Comparison of ENCODE assay signal across 33 cellular contexts in the genomic region with DNA sequence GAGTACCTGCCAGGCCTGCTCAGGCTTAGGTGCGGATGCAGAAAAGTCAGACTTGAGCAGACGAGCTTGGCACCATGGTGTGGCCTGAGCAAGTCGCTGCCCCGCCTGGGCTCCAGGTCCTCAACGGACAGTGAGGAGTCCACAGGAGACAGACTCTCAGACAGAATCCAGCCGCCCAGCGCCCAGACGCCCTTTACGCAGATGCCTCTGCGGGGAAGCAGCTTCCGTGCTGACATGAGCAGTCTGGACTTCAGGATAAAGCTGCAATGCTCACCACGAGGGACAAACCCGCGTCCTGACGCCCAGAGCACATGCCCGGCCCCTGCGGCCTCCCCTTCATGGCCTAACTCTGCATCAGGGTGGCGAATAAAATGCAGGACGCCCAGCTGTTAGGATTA. TPM values are rescaled to one million over a fixed set of nuclear protein-coding genes. Genes with fewer than 3 reads are reported as not detected.
"Had no signal": no experiment of that assay in that cellular context is flagged by ENCODE, and none has a peak within 500 bp of the region (broad histone marks: within the 10 kb centered on the region; RNA-seq: fewer than 3 reads in every experiment).

No MANE protein-coding gene starts in this region.

- ATAC-seq: activated T-helper 17 cell treated with anti-CD3 and anti-CD28 coated beads, Interleukin-2, amount 50 U/mL, for 72 hours; T-cell had no signal

- H3K27ac Mint-ChIP-seq: activated B cell treated with CpG ODN at 0.5 μM for 24 hours; activated CD4-positive, alpha-beta T cell treated with anti-CD3 and anti-CD28 coated beads, Interleukin-2, amount 10 ng/mL, durations not matched to agents 24 days and 14 days; activated naive CD4-positive, alpha-beta T cell treated with anti-CD3 and anti-CD28 coated beads for 36 hours; activated naive CD8-positive, alpha-beta T cell; activated T-helper 17 cell treated with anti-CD3 and anti-CD28 coated beads, Interleukin-2, amount 50 U/mL, for 72 hours; brain; IgD-negative memory B cell; T-cell had no signal

- DNase-seq: activated B cell treated with CpG ODN at 0.5 μM for 24 hours; activated CD4-positive, alpha-beta T cell treated with anti-CD3 and anti-CD28 coated beads for 1 hour; activated CD4-positive, alpha-beta T cell treated with anti-CD3 and anti-CD28 coated beads, Interleukin-2, amount 10 ng/mL, durations not matched to agents 24 days and 14 days; activated CD4-positive, alpha-beta T cell treated with anti-CD3 and anti-CD28 coated beads, Interleukin-2, amount 50 U/mL, for 48 hours; activated gamma-delta T cell; activated naive CD4-positive, alpha-beta T cell treated with anti-CD3 and anti-CD28 coated beads for 36 hours; activated T-cell treated with anti-CD3 and anti-CD28 coated beads, Interleukin-2, amount 50 U/mL, for 48 hours; amygdala; KG1; NCI-H1092; NCI-H1417; NCI-H2029; NCI-H2107; NCI-H2171 treated with DMSO at 0.1 percent for 48 hours; NCI-H345; NCI-H510A treated with DMSO at 0.1 percent for 48 hours; NCI-H69; NK-92 treated with Interleukin-12 subunit alpha and Interleukin-12 subunit beta, amount 100 ng/mL, for 24 hours; OCI-M1; Peyer's patch; SHP77 treated with DMSO at 0.1 percent for 48 hours; T-cell; T-helper 2 cell; T1000 had no signal

- H3K27ac ChIP-seq: Peyer's patch, RWPE1 had no signal

- H3K36me3 Mint-ChIP-seq: activated naive CD8-positive, alpha-beta T cell; brain; IgD-negative memory B cell; T-cell had no signal

- H3K4me1 Mint-ChIP-seq: activated B cell treated with CpG ODN at 0.5 μM for 24 hours; activated CD4-positive, alpha-beta T cell treated with anti-CD3 and anti-CD28 coated beads, Interleukin-2, amount 10 ng/mL, durations not matched to agents 24 days and 14 days; activated T-helper 17 cell treated with anti-CD3 and anti-CD28 coated beads, Interleukin-2, amount 50 U/mL, for 72 hours; brain; IgD-negative memory B cell; T-cell had no signal

- H3K9me3 Mint-ChIP-seq: activated CD4-positive, alpha-beta T cell treated with anti-CD3 and anti-CD28 coated beads, Interleukin-2, amount 10 ng/mL, durations not matched to agents 24 days and 14 days; activated naive CD4-positive, alpha-beta T cell treated with anti-CD3 and anti-CD28 coated beads for 36 hours; activated T-helper 17 cell treated with anti-CD3 and anti-CD28 coated beads, Interleukin-2, amount 50 U/mL, for 72 hours; IgD-negative memory B cell; T-cell had no signal

- H3K4me3 ChIP-seq: Peyer's patch had no signal

- H3K9me3 ChIP-seq: Peyer's patch had no signal

- H3K27me3 Mint-ChIP-seq: activated B cell treated with CpG ODN at 0.5 μM for 24 hours; activated CD4-positive, alpha-beta T cell treated with anti-CD3 and anti-CD28 coated beads, Interleukin-2, amount 10 ng/mL, durations not matched to agents 24 days and 14 days; activated naive CD8-positive, alpha-beta T cell had no signal

- H3K27me3 ChIP-seq: Peyer's patch had no signal

- H3K4me3 Mint-ChIP-seq: activated B cell treated with CpG ODN at 0.5 μM for 24 hours; activated CD4-positive, alpha-beta T cell treated with anti-CD3 and anti-CD28 coated beads, Interleukin-2, amount 10 ng/mL, durations not matched to agents 24 days and 14 days; activated naive CD4-positive, alpha-beta T cell treated with anti-CD3 and anti-CD28 coated beads for 36 hours; activated naive CD8-positive, alpha-beta T cell; activated T-helper 17 cell treated with anti-CD3 and anti-CD28 coated beads, Interleukin-2, amount 50 U/mL, for 72 hours; brain; IgD-negative memory B cell; T-cell had no signal

- H3K36me3 ChIP-seq: Peyer's patch had no signal

RNA-seq across cellular contexts. Expression of a gene that starts 3.5 kb away (rescaled TPM):
- total RNA-seq: activated B cell treated with CpG ODN at 0.5 μM for 24 hours; activated CD4-positive, alpha-beta T cell treated with anti-CD3 and anti-CD28 coated beads, Interleukin-2, amount 10 ng/mL, durations not matched to agents 24 days and 14 days; activated naive CD4-positive, alpha-beta T cell treated with anti-CD3 and anti-CD28 coated beads for 36 hours; activated T-helper 17 cell treated with anti-CD3 and anti-CD28 coated beads, Interleukin-2, amount 50 U/mL, for 72 hours; LHCN-M2; M059J; SK-MEL-5; T-cell had no signal
- polyA plus RNA-seq: IgD-negative memory B cell had no signal

RNA-seq across cellular contexts. Expression of a gene that starts 6.7 kb away (rescaled TPM):
- total RNA-seq: activated B cell treated with CpG ODN at 0.5 μM for 24 hours; activated CD4-positive, alpha-beta T cell treated with anti-CD3 and anti-CD28 coated beads, Interleukin-2, amount 10 ng/mL, durations not matched to agents 24 days and 14 days; activated naive CD4-positive, alpha-beta T cell treated with anti-CD3 and anti-CD28 coated beads for 36 hours; activated T-helper 17 cell treated with anti-CD3 and anti-CD28 coated beads, Interleukin-2, amount 50 U/mL, for 72 hours; astrocyte; M059J; SK-MEL-5; T-cell had no signal
- polyA plus RNA-seq: IgD-negative memory B cell had no signal

RNA-seq across cellular contexts. Expression of a gene that starts 30.8 kb away (rescaled TPM):
- total RNA-seq: activated B cell treated with CpG ODN at 0.5 μM for 24 hours; activated CD4-positive, alpha-beta T cell treated with anti-CD3 and anti-CD28 coated beads, Interleukin-2, amount 10 ng/mL, durations not matched to agents 24 days and 14 days; activated naive CD4-positive, alpha-beta T cell treated with anti-CD3 and anti-CD28 coated beads for 36 hours; activated T-helper 17 cell treated with anti-CD3 and anti-CD28 coated beads, Interleukin-2, amount 50 U/mL, for 72 hours; astrocyte; LHCN-M2; M059J had no signal
- polyA plus RNA-seq: IgD-negative memory B cell had no signal
